In genomic region chr16:3022208-3022696, GRCh38 we compare ENCODE assay signal across 8 cellular contexts. TPM values are rescaled to one million over a fixed set of nuclear protein-coding genes. Genes with fewer than 3 reads are reported as not detected.
DNase-seq lines count a peak whose midpoint lies in the region; ATAC-seq and TF ChIP-seq lines count a peak whose summit lies in the region.

No MANE protein-coding gene starts in this region.

- peaks cover 4 to 53% (median 45%) of the 10 kb centered on the region in 5 donors for H3K4me1 ChIP-seq in subcutaneous abdominal adipose tissue (ENCODE audit: control insufficient read depth in 5 of 5, insufficient read depth in 5 of 5, low read length in 5 of 5)

- H3K36me3 ChIP-seq in subcutaneous abdominal adipose tissue (ENCODE audit: control insufficient read depth in 5 of 5, insufficient read depth in 5 of 5, low read length in 5 of 5): peaks cover 0 to 17% (median 12%) of the 10 kb centered on the region in 5 donors

- 0 out of 2 replicates have a peak, but pooled peaks have one; percentile 15 for TF ChIP-seq POLR2A in Raji (IDR thresholded peaks at IDR 0.05; ENCODE audit: insufficient read depth, low read depth, low read length)

- peak; percentile 80 for DNase-seq in GM20000 (ENCODE audit: low spot score)
- peak; percentile 55 to 76 (median 62) for DNase-seq in activated naive CD4-positive, alpha-beta T cell (lab: John Stamatoyannopoulos, UW)
- peak; percentile 93 for DNase-seq in fibroblast of villous mesenchyme (ENCODE audit: low read depth)
- peak; percentile 76 for DNase-seq in occipital lobe (lab: John Stamatoyannopoulos, UW)

- TF ChIP-seq CTCF in GM20000 (IDR thresholded peaks at IDR 0.05; ENCODE audit: extremely low read depth, missing control alignments) (no peak), fibroblast of villous mesenchyme (IDR thresholded peaks at IDR 0.05; ENCODE audit: insufficient read depth, low read depth, low read length) (no peak)

- H3K9ac ChIP-seq in subcutaneous abdominal adipose tissue (ENCODE audit: low read length in 5 of 5): peak overlapping the region; percentile 26 to 92 (median 76)

- H3K27me3 ChIP-seq in subcutaneous abdominal adipose tissue (ENCODE audit: control insufficient read depth in 5 of 5, insufficient read depth in 4 of 5, low read length in 5 of 5): peaks cover 5 to 14% (median 10%) of the 10 kb centered on the region in 5 donors

- ATAC-seq in HG03196 (IDR thresholded peaks at IDR 0.05; ENCODE audit: unreplicated experiment) (no peak), HG02852 (IDR thresholded peaks at IDR 0.05; ENCODE audit: unreplicated experiment) (no peak)

- peak overlapping the region; percentile 93 for H3K27ac ChIP-seq in subcutaneous abdominal adipose tissue (ENCODE audit: low read depth, low read length)

- H3K4me3 ChIP-seq in fibroblast of villous mesenchyme (ENCODE audit: low read depth, low read length): peak overlapping the region; percentile 88
- peak overlapping the region; percentile 36 to 86 (median 79) for H3K4me3 ChIP-seq in subcutaneous abdominal adipose tissue (ENCODE audit: low read depth in 1 of 5, low read length in 5 of 5)

- no peaks in the 10 kb centered on the region for H3K9me3 ChIP-seq in subcutaneous abdominal adipose tissue (ENCODE audit: control insufficient read depth in 5 of 5, low read length in 5 of 5)

RNA-seq across cellular contexts. Expression of gene HCFC1R1, which starts 1.5 kb away (rescaled TPM):
- total RNA-seq in fibroblast of villous mesenchyme (28.1 and 31.9 TPM in 2 replicates), occipital lobe (15.1 TPM)

RNA-seq across cellular contexts. Expression of gene THOC6, which starts 1.6 kb away (rescaled TPM):
- total RNA-seq in fibroblast of villous mesenchyme (28.1 and 29.6 TPM in 2 replicates), occipital lobe (5.8 TPM)

RNA-seq across cellular contexts. Expression of gene TNFRSF12A, which starts 2.1 kb away (rescaled TPM):
- total RNA-seq in fibroblast of villous mesenchyme (196 and 201 TPM in 2 replicates), occipital lobe (2.0 TPM)

RNA-seq across cellular contexts. Expression of gene CLDN6, which starts 4.3 kb away (rescaled TPM):
- total RNA-seq in fibroblast of villous mesenchyme (not detected in 2 replicates), occipital lobe (not detected)

RNA-seq across cellular contexts. Expression of gene CLDN9, which starts 9.5 kb away (rescaled TPM):
- total RNA-seq in fibroblast of villous mesenchyme: not detected in 2 replicates
- not detected for total RNA-seq in occipital lobe

Comparison
In these comparisons a context has a peak if more than half of its experiments do, and no peak if none do; other contexts are left out.
1. RNA of gene TNFRSF12A, which starts 2.1 kb away (total RNA-seq): 196 to 201 TPM in fibroblast of villous mesenchyme; 2.0 TPM in occipital lobe (single experiment); every median in the first group is over 10 times any median in the second.
2. Peak in every context shown above with its lines, with median percentiles within 50 percentile points of each other: DNase-seq.